ENCODE assay signal across 23 cellular contexts in the genomic region with DNA sequence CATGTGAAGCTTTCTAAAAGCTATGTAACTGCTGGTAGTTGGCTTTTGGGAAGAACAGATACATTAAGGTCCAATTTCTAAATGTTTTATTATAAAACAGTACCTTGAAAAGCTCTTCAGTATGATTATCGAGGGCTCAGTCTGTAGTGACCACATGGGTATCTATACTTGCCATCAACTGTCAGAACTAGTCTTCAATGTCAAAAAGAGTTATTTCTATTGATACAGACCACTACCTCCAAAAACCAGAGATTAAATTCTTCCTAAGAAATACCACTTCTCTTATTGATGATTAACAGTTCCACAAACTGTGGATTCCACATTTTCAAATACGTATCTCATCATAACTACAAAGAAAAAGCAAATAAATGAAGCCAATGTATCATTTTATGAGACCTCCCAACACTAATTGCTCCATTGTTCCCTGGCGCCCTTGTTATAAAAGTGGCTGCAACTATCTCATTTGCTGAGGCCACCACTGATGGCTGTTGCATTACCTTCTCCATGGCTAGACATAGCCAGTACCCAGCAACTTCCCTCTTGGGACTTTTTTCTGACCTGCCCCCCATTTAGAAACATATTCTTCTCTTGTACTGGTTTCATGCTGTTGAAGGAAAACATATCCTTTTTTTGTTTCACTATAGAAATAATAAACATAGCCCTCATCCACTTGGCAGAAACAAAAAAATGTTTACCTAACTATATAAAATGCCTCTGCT. TPM values are rescaled to one million over a fixed set of nuclear protein-coding genes. Genes with fewer than 3 reads are reported as not detected.
A peak's percentile ranks its signal among the peaks of the same experiment; 100 is the strongest.
DNase-seq lines count a peak whose midpoint lies in the region; ATAC-seq, FAIRE-seq and TF ChIP-seq lines count a peak whose summit lies in the region.
"Had no signal": no experiment of that assay in that cellular context is flagged by ENCODE, and none has a peak within 500 bp of the region (broad histone marks: within the 10 kb centered on the region; RNA-seq: fewer than 3 reads in every experiment).

No MANE protein-coding gene starts in this region.

- H3K36me3 ChIP-seq in IMR-90 (ENCODE audit: control insufficient read depth, insufficient read depth, low read length), result no peaks in the 10 kb centered on the region
- H3K36me3 ChIP-seq in keratinocyte (ENCODE audit: control insufficient read depth in 2 of 2, extremely low read depth in 1 of 2, insufficient read depth in 2 of 2, low read length in 2 of 2), result no peaks in the 10 kb centered on the region
- peaks cover 0 to 2% of the 10 kb centered on the region in 2 donors for H3K36me3 ChIP-seq in uterus
- H3K36me3 ChIP-seq in ascending aorta, result no peaks in the 10 kb centered on the region
- H3K36me3 ChIP-seq: breast epithelium, MG63, thyroid gland had no signal

- no CpG with 5 or more reads among the region's 3 CpGs for WGBS in IMR-90 (ENCODE audit: extremely low coverage in 2 of 2, insufficient read length in 1 of 2), 2 experiments

- H3K4me2 ChIP-seq in IMR-90 (ENCODE audit: low read depth, low read length), result no peak overlapping the region
- H3K4me2 ChIP-seq in keratinocyte (ENCODE audit: control insufficient read depth, extremely low read depth, insufficient read depth, low read depth, low read length), result peak overlapping the region; percentile 2

- no peak overlapping the region for H3K18ac ChIP-seq in IMR-90 (ENCODE audit: low read depth, low read length)

- H3K4me3 Mint-ChIP-seq in activated CD8-positive, alpha-beta T cell treated with anti-CD3 and anti-CD28 coated beads for 36 hours, result no peak overlapping the region
- no peak overlapping the region for H3K4me3 Mint-ChIP-seq in activated CD8-positive, alpha-beta T cell treated with anti-CD3 and anti-CD28 coated beads, Interleukin-2, amount 10 ng/mL, durations not matched to agents 7 days and 5 days
- H3K4me3 Mint-ChIP-seq in T-cell, result peak overlapping the region in 2 of 3 donors; percentile 15 to 18
- H3K4me3 Mint-ChIP-seq: stimulated activated naive B cell treated with anti-CD40 and anti-IgM and Interleukin-4, amounts not matched to agents 10 μg/mL and 1 μg/mL and 100 μg/mL, for 72 hours had no signal

- in situ Hi-C loops in IMR-90 (cut with MboI; ENCODE audit: low sequenced_read_pairs), result no loop called here

- peak overlapping the region; percentile 58; the same call in 1 of the 3 replicates for H2BK15ac ChIP-seq in IMR-90 (ENCODE audit: low read depth, low read length)

- DNase-seq in activated CD8-positive, alpha-beta T cell treated with anti-CD3 and anti-CD28 coated beads for 36 hours, result no peak
- DNase-seq in activated CD8-positive, alpha-beta T cell treated with anti-CD3 and anti-CD28 coated beads, Interleukin-2, amount 10 ng/mL, durations not matched to agents 7 days and 5 days, result no peak
- DNase-seq in IMR-90, result no peak
- DNase-seq in T-cell, result no peak
- DNase-seq in keratinocyte (ENCODE audit: low read depth, low spot score), result no peak
- no peak for DNase-seq in uterus
- DNase-seq in ascending aorta (ENCODE audit: low spot score in 2 of 2), result no peak
- DNase-seq: ACHN; C1 segment of cervical spinal cord; cortex of kidney; glutamatergic neuron; MG63; midbrain; NCI-H1694; NCI-H774; stimulated activated naive B cell treated with anti-CD40 and anti-IgM and Interleukin-4, amounts not matched to agents 10 μg/mL and 1 μg/mL and 100 μg/mL, for 72 hours; thyroid gland had no signal

- 0 out of 2 replicates have a peak overlapping the region, but pooled peaks have one; percentile 9 for H4K91ac ChIP-seq in IMR-90 (ENCODE audit: insufficient read depth, low read depth, low read length)

- no peaks in the 10 kb centered on the region for H3K27me3 Mint-ChIP-seq in activated CD8-positive, alpha-beta T cell treated with anti-CD3 and anti-CD28 coated beads for 36 hours
- H3K27me3 Mint-ChIP-seq in activated CD8-positive, alpha-beta T cell treated with anti-CD3 and anti-CD28 coated beads, Interleukin-2, amount 10 ng/mL, durations not matched to agents 7 days and 5 days (ENCODE audit: low read depth), result no peaks in the 10 kb centered on the region
- H3K27me3 Mint-ChIP-seq in T-cell, result no peaks in the 10 kb centered on the region
- H3K27me3 Mint-ChIP-seq: stimulated activated naive B cell treated with anti-CD40 and anti-IgM and Interleukin-4, amounts not matched to agents 10 μg/mL and 1 μg/mL and 100 μg/mL, for 72 hours had no signal

- H3K4me1 ChIP-seq in IMR-90 (ENCODE audit: control insufficient read depth, insufficient read depth, low read length), result peaks cover 6% of the 10 kb centered on the region; the same call in 1 of the 2 replicates
- peaks cover 24% of the 10 kb centered on the region for H3K4me1 ChIP-seq in keratinocyte (ENCODE audit: control insufficient read depth, extremely low read depth, insufficient read depth, low read length)
- H3K4me1 ChIP-seq in uterus, result no peaks in the 10 kb centered on the region
- peaks cover 0 to 4% of the 10 kb centered on the region in 2 donors for H3K4me1 ChIP-seq in ascending aorta
- H3K4me1 ChIP-seq: breast epithelium, thyroid gland had no signal

- H2AK9ac ChIP-seq in IMR-90 (replicated peaks; ENCODE audit: low read depth, low read length, poor library complexity), result no peak overlapping the region

- no peak overlapping the region for H3K23ac ChIP-seq in IMR-90 (ENCODE audit: low read depth, low read length)

- peaks cover 77% of the 10 kb centered on the region for H3K4me1 Mint-ChIP-seq in activated CD8-positive, alpha-beta T cell treated with anti-CD3 and anti-CD28 coated beads for 36 hours (ENCODE audit: low read depth)
- peaks cover 73% of the 10 kb centered on the region for H3K4me1 Mint-ChIP-seq in activated CD8-positive, alpha-beta T cell treated with anti-CD3 and anti-CD28 coated beads, Interleukin-2, amount 10 ng/mL, durations not matched to agents 7 days and 5 days (ENCODE audit: low read depth)
- peaks cover 80 to 81% (median 81%) of the 10 kb centered on the region in 3 donors for H3K4me1 Mint-ChIP-seq in T-cell

- H3K9me3 ChIP-seq in IMR-90 (ENCODE audit: control insufficient read depth, insufficient read depth, low read length) (no peaks in the 10 kb centered on the region), keratinocyte (ENCODE audit: control insufficient read depth, low read depth, low read length) (no peaks in the 10 kb centered on the region), uterus (no peaks in the 10 kb centered on the region), ascending aorta (no peaks in the 10 kb centered on the region)
- H3K9me3 ChIP-seq: breast epithelium, MG63, thyroid gland had no signal

- dilution Hi-C loops in IMR-90 (cut with HindIII; ENCODE audit: low sequenced_read_pairs, unreplicated experiment) (no loop called here), keratinocyte (cut with MboI; ENCODE audit: extremely low pct_ligation_motif_present, low sequenced_read_pairs) (no loop called here)

- peaks cover 15% of the 10 kb centered on the region for H3K36me3 Mint-ChIP-seq in activated CD8-positive, alpha-beta T cell treated with anti-CD3 and anti-CD28 coated beads for 36 hours (ENCODE audit: low read depth)
- peaks cover 16% of the 10 kb centered on the region for H3K36me3 Mint-ChIP-seq in activated CD8-positive, alpha-beta T cell treated with anti-CD3 and anti-CD28 coated beads, Interleukin-2, amount 10 ng/mL, durations not matched to agents 7 days and 5 days (ENCODE audit: low read depth)
- peaks cover 6% of the 10 kb centered on the region for H3K36me3 Mint-ChIP-seq in T-cell

- no peak overlapping the region for H3K27ac ChIP-seq in IMR-90 (ENCODE audit: insufficient read depth, low read length)
- peak overlapping the region; percentile 1 for H3K27ac ChIP-seq in keratinocyte (ENCODE audit: control insufficient read depth, insufficient read depth, low read length)
- H3K27ac ChIP-seq in uterus, result no peak overlapping the region
- H3K27ac ChIP-seq in ascending aorta, result no peak overlapping the region
- H3K27ac ChIP-seq: breast epithelium, thyroid gland had no signal

- H3K9me1 ChIP-seq in IMR-90 (ENCODE audit: insufficient read depth, low read length) (peaks cover 3% of the 10 kb centered on the region), keratinocyte (ENCODE audit: control insufficient read depth, extremely low read depth, insufficient read depth, low read length) (no peaks in the 10 kb centered on the region)

- ATAC-seq in activated CD8-positive, alpha-beta T cell treated with anti-CD3 and anti-CD28 coated beads for 36 hours, result no peak
- no peak for ATAC-seq in activated CD8-positive, alpha-beta T cell treated with anti-CD3 and anti-CD28 coated beads, Interleukin-2, amount 10 ng/mL, durations not matched to agents 7 days and 5 days
- peak; percentile 37; the same call in 1 of the 2 replicates for ATAC-seq in IMR-90 (ENCODE audit: low read depth)
- ATAC-seq in T-cell (replicated peaks in 1 of 4), result no peak
- ATAC-seq in HG03439 (IDR thresholded peaks at IDR 0.05; ENCODE audit: unreplicated experiment), result no peak
- ATAC-seq: activated CD4-positive, CD25-positive, alpha-beta regulatory T cell treated with anti-CD3 and anti-CD28 coated beads, Interleukin-2, amount 50 U/mL, for 24 hours; activated naive CD4-positive, alpha-beta T cell treated with anti-CD3 and anti-CD28 coated beads, Interleukin-2, amount 50 U/mL, for 72 hours; left lobe of liver; stimulated activated naive B cell treated with anti-CD40 and anti-IgM and Interleukin-4, amounts not matched to agents 10 μg/mL and 1 μg/mL and 100 μg/mL, for 72 hours had no signal

- peak overlapping the region; percentile 13 for H2BK5ac ChIP-seq in IMR-90 (ENCODE audit: low read depth, low read length, poor library complexity, severe bottlenecking)

- BruUV-seq in IMR-90 (replicated peaks; lab: Mats Ljungman, UMichigan), result no TSS peak

- POLR2A ChIA-PET in activated CD8-positive, alpha-beta T cell treated with anti-CD3 and anti-CD28 coated beads for 36 hours (lab: Charles Lee), result interaction anchor here (0.7 to 1.2 kb wide), 4 partner anchors 24 to 1479 kb away, joined by 3 to 5 read pairs (median 4); no protein-coding TSS in a partner anchor
- POLR2A ChIA-PET in activated CD8-positive, alpha-beta T cell treated with anti-CD3 and anti-CD28 coated beads, Interleukin-2, amount 10 ng/mL, durations not matched to agents 7 days and 5 days (lab: Charles Lee), result interaction anchor here (1.0 to 1.4 kb wide), 2 partner anchors 9 to 34 kb away, joined by 5 to 7 read pairs; partner anchors contain the start of gene MBNL1
- POLR2A ChIA-PET in IMR-90 (lab: Charles Lee; ENCODE audit: unreplicated experiment), result no interaction called here
- POLR2A ChIA-PET in T-cell (lab: Charles Lee), result interaction anchor here (0.7 to 1.8 kb wide), 3 partner anchors 9 to 35 kb away, joined by 4 read pairs; no protein-coding TSS in a partner anchor

- no peak overlapping the region for H3K9ac ChIP-seq in IMR-90 (ENCODE audit: low read depth, low read length)
- H3K9ac ChIP-seq in keratinocyte (ENCODE audit: control insufficient read depth, extremely low read depth, insufficient read depth, low read length), result no peak overlapping the region

- H2BK120ac ChIP-seq in IMR-90 (ENCODE audit: low read depth, low read length), result peak overlapping the region; percentile 46; the same call in 1 of the 2 replicates

- H3K4me3 ChIP-seq in IMR-90 (ENCODE audit: insufficient read depth, low read depth, low read length) (no peak overlapping the region), keratinocyte (ENCODE audit: control insufficient read depth in 2 of 3, extremely low read depth in 1 of 3, insufficient read depth in 2 of 3, low read depth in 1 of 3, low read length in 3 of 3) (no peak overlapping the region), uterus (no peak overlapping the region), ascending aorta (no peak overlapping the region)
- H3K4me3 ChIP-seq: breast epithelium, MG63, thyroid gland had no signal

- TF ChIP-seq POLR2A in IMR-90 (IDR thresholded peaks at IDR 0.05; ENCODE audit: low read depth, low read length) (no peak), uterus (IDR thresholded peaks at IDR 0.05) (no peak)

- no peak overlapping the region for H3K56ac ChIP-seq in IMR-90 (ENCODE audit: extremely low read depth, insufficient read depth, low read length)

- no peak for TF ChIP-seq CTCF in activated CD8-positive, alpha-beta T cell treated with anti-CD3 and anti-CD28 coated beads for 36 hours (IDR thresholded peaks at IDR 0.05)
- TF ChIP-seq CTCF in IMR-90 (conservative IDR thresholded peaks at IDR 0.05; ENCODE audit: low read depth, low read length), result no peak
- TF ChIP-seq CTCF in keratinocyte (optimal IDR thresholded peaks at IDR 0.05 in 1 of 3, IDR thresholded peaks at IDR 0.05 in 1 of 3, conservative IDR thresholded peaks at IDR 0.05 in 1 of 3; ENCODE audit: extremely low read depth in 1 of 3, insufficient read depth in 2 of 3, low read length in 3 of 3), result no peak
- TF ChIP-seq CTCF in uterus (IDR thresholded peaks at IDR 0.05), result no peak
- TF ChIP-seq CTCF in ascending aorta (IDR thresholded peaks at IDR 0.05), result no peak

- H3K79me1 ChIP-seq in IMR-90 (ENCODE audit: low read depth in 1 of 2, low read length in 2 of 2), result no peaks in the 10 kb centered on the region

- H4K20me1 ChIP-seq in IMR-90 (ENCODE audit: insufficient read depth, low read length), result no peaks in the 10 kb centered on the region
- H4K20me1 ChIP-seq in keratinocyte (ENCODE audit: control insufficient read depth, extremely low read depth, insufficient read depth, low read length), result no peaks in the 10 kb centered on the region

- intact Hi-C loops in activated CD8-positive, alpha-beta T cell treated with anti-CD3 and anti-CD28 coated beads for 36 hours (cut with micrococcal nuclease), result no loop called here
- intact Hi-C loops in IMR-90 (cut with micrococcal nuclease), result no loop called here
- intact Hi-C loops in uterus (cut with DNase I; ENCODE audit: low total_unique reads), result no loop called here
- intact Hi-C loops in ascending aorta (cut with DNase I), result no loop called here

- H4K8ac ChIP-seq in IMR-90 (ENCODE audit: low read depth in 2 of 2, low read length in 2 of 2), result 0 out of 4 replicates have a peak overlapping the region, but pooled peaks of 1 of the 2 experiments have one; percentile 2

- no peak overlapping the region; the same call in 1 of the 2 replicates for H2BK20ac ChIP-seq in IMR-90 (ENCODE audit: low read depth, low read length)

- no peak overlapping the region for H2AFZ ChIP-seq in IMR-90 (replicated peaks; ENCODE audit: low read length, poor library complexity)
- peak overlapping the region; percentile 4 for H2AFZ ChIP-seq in keratinocyte (ENCODE audit: control insufficient read depth, low read length)

- no peak overlapping the region for H4K5ac ChIP-seq in IMR-90 (ENCODE audit: low read depth, low read length)

- H2AK5ac ChIP-seq in IMR-90 (ENCODE audit: low read depth, low read length), result peak overlapping the region; percentile 54; the same call in 1 of the 2 replicates

- H3K27me3 ChIP-seq in IMR-90 (ENCODE audit: control insufficient read depth, insufficient read depth, low read length) (no peaks in the 10 kb centered on the region), keratinocyte (ENCODE audit: control insufficient read depth, extremely low read depth, insufficient read depth, low read length) (no peaks in the 10 kb centered on the region), uterus (no peaks in the 10 kb centered on the region), ascending aorta (no peaks in the 10 kb centered on the region)
- H3K27me3 ChIP-seq: breast epithelium, MG63, thyroid gland had no signal

- 0 out of 2 replicates have a peak overlapping the region, but pooled peaks have one; percentile 62 for H3K14ac ChIP-seq in IMR-90 (replicated peaks; ENCODE audit: low read depth, low read length)

- H3K4ac ChIP-seq in IMR-90 (ENCODE audit: low read depth, low read length), result 0 out of 2 replicates have a peak overlapping the region, but pooled peaks have one; percentile 29

- no peak for FAIRE-seq in keratinocyte (lab: Jason Lieb, UNC)

- H3K27ac Mint-ChIP-seq in activated CD8-positive, alpha-beta T cell treated with anti-CD3 and anti-CD28 coated beads for 36 hours, result peak overlapping the region; percentile 79
- no peak overlapping the region for H3K27ac Mint-ChIP-seq in activated CD8-positive, alpha-beta T cell treated with anti-CD3 and anti-CD28 coated beads, Interleukin-2, amount 10 ng/mL, durations not matched to agents 7 days and 5 days
- H3K27ac Mint-ChIP-seq in T-cell, result peak overlapping the region; percentile 90 to 93
- H3K27ac Mint-ChIP-seq: progenitor cell of endocrine pancreas; stimulated activated naive B cell treated with anti-CD40 and anti-IgM and Interleukin-4, amounts not matched to agents 10 μg/mL and 1 μg/mL and 100 μg/mL, for 72 hours had no signal

- no peak for TF ChIP-seq RAD21 in IMR-90 (IDR thresholded peaks at IDR 0.05; ENCODE audit: low read length)

- peaks cover 4% of the 10 kb centered on the region for H3K9me3 Mint-ChIP-seq in activated CD8-positive, alpha-beta T cell treated with anti-CD3 and anti-CD28 coated beads for 36 hours
- H3K9me3 Mint-ChIP-seq in activated CD8-positive, alpha-beta T cell treated with anti-CD3 and anti-CD28 coated beads, Interleukin-2, amount 10 ng/mL, durations not matched to agents 7 days and 5 days (ENCODE audit: insufficient read depth), result peaks cover 4% of the 10 kb centered on the region
- H3K9me3 Mint-ChIP-seq in T-cell, result peaks cover 2 to 4% (median 4%) of the 10 kb centered on the region in 3 donors

- CTCF ChIA-PET in activated CD8-positive, alpha-beta T cell treated with anti-CD3 and anti-CD28 coated beads for 36 hours (lab: Charles Lee), result interaction anchor here (0.7 to 1.8 kb wide), 3 partner anchors 9 to 30 kb away, joined by 3 to 9 read pairs (median 3); no protein-coding TSS in a partner anchor
- CTCF ChIA-PET in activated CD8-positive, alpha-beta T cell treated with anti-CD3 and anti-CD28 coated beads, Interleukin-2, amount 10 ng/mL, durations not matched to agents 7 days and 5 days (lab: Charles Lee), result interaction anchor here (0.7 to 2.2 kb wide), 5 partner anchors 9 to 163 kb away, joined by 4 to 10 read pairs (median 4); no protein-coding TSS in a partner anchor
- CTCF ChIA-PET in IMR-90 (lab: Yijun Ruan, JAX), result no interaction called here
- CTCF ChIA-PET in T-cell (lab: Charles Lee), result interaction anchor here (0.5 to 2.0 kb wide), 3 partner anchors 8 to 205 kb away, joined by 3 to 6 read pairs (median 3); no protein-coding TSS in a partner anchor

- no peaks in the 10 kb centered on the region for H3K79me2 ChIP-seq in keratinocyte (ENCODE audit: control insufficient read depth, insufficient read depth, low read length)

RNA-seq across cellular contexts. Expression of gene MBNL1, which starts 33.9 kb away (rescaled TPM):
- total RNA-seq in activated CD8-positive, alpha-beta T cell treated with anti-CD3 and anti-CD28 coated beads for 36 hours, result 100 to 1,000 TPM; 341 to 360 TPM
- 100 to 1,000 TPM; 469 to 504 TPM for total RNA-seq in activated CD8-positive, alpha-beta T cell treated with anti-CD3 and anti-CD28 coated beads, Interleukin-2, amount 10 ng/mL, durations not matched to agents 7 days and 5 days
- total RNA-seq in IMR-90 (2012; rRNA removed) (515 and 664 TPM in 2 replicates), T-cell (100 to 1,000 TPM; 408 to 705 (median 423) TPM), uterus (100 to 1,000 TPM; 219 to 470 (median 243) TPM), ascending aorta (350 TPM)
- polyA plus RNA-seq in IMR-90 (2012; rRNA removed) (127 and 129 TPM in 2 replicates), keratinocyte (56.4 to 71.2 TPM (median 58.3 TPM) in 3 replicates)
- 41.6 and 47.4 TPM in 2 replicates for polyA plus RNA-seq in IMR-90 (2012; cell fraction: cytosol; rRNA removed)
- 48.0 and 82.1 TPM in 2 replicates for polyA plus RNA-seq in IMR-90 (2012; cell fraction: nucleus; rRNA removed; ENCODE audit: low replicate concordance)
- 46.2 TPM for polyA plus RNA-seq in keratinocyte (2011; ENCODE audit: low read depth)
- polyA plus RNA-seq in keratinocyte (2011; cell fraction: cytosol; rRNA removed), result 49.0 and 54.8 TPM in 2 replicates
- 76.5 and 82.3 TPM in 2 replicates for polyA plus RNA-seq in keratinocyte (2011; cell fraction: nucleus; rRNA removed)
- polyA plus RNA-seq in keratinocyte (2012; ENCODE audit: low replicate concordance), result 26.3 and 45.5 TPM in 2 replicates
- polyA minus RNA-seq in keratinocyte, result 98.5 to 233 TPM (median 221 TPM) in 3 replicates
- 130 TPM for polyA minus RNA-seq in keratinocyte (2011; cell fraction: cytosol; rRNA and poly(A)+ RNA removed)
- polyA minus RNA-seq in keratinocyte (2011; cell fraction: nucleus; rRNA and poly(A)+ RNA removed), result 153 and 237 TPM in 2 replicates

Comparison
In these comparisons a context has a peak if more than half of its experiments do, and no peak if none do; other contexts are left out.
1. H3K4me3 Mint-ChIP-seq: peak in T-cell (2 of 3); none in activated CD8-positive, alpha-beta T cell treated with anti-CD3 and anti-CD28 coated beads for 36 hours (single experiment) and activated CD8-positive, alpha-beta T cell treated with anti-CD3 and anti-CD28 coated beads, Interleukin-2, amount 10 ng/mL, durations not matched to agents 7 days and 5 days (single experiment).